ENCODE assay signal across 19 cellular contexts in the genomic region with DNA sequence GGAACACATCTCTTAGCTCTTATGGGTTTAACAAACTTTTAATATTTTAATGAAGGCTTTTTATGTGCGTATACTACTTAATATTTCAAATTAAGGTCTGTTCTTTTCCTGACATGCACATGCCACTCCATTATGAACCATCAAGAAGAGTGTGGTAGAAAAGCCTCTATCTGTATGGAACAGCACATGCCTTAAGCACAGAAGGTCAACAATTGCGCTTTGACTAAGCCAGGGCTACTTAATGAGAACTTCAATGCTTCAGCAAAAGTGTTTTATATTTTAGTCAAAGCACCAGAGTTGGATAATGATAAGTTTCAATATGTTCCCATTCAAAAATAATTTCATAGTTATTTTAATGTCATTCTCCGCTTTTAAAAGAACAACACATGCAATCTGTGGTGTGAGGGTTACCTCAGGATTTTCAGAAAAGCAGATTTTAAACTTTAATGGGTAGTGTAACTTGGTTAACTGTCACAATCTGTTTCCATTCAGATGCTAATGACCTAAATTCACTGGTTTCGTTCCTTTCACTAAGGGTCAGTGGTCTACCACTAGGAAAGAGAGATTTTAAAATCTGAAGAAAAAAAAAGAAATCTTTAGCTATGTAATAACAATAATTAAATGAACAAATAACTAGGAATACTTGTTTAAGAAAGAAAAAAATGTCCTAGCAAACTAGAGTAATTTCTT.
DNase-seq lines count a peak whose midpoint lies in the region; TF ChIP-seq lines count a peak whose summit lies in the region.
"Had no signal": no experiment of that assay in that cellular context is flagged by ENCODE, and none has a peak within 500 bp of the region (broad histone marks: within the 10 kb centered on the region; RNA-seq: fewer than 3 reads in every experiment).

No MANE protein-coding gene starts in this region.

- H3K4me3 ChIP-seq in HUES64 (ENCODE audit: low read length) (no peak overlapping the region), iPS-20b (ENCODE audit: low read length) (peak overlapping the region; percentile 29; the same call in 1 of the 2 replicates)
- H3K4me3 ChIP-seq: BLaER1, K562 had no signal

- no peak overlapping the region; a peak in 2 of 7 replicates for H3K27ac Mint-ChIP-seq in H9
- H3K27ac Mint-ChIP-seq in glutamatergic neuron (ENCODE audit: unreplicated experiment) = no peak overlapping the region
- H3K27ac Mint-ChIP-seq: CD14-positive monocyte; CD4-positive, alpha-beta memory T cell had no signal

- H2AFZ ChIP-seq in H9 (ENCODE audit: low read length) = no peak overlapping the region

- H3K27ac ChIP-seq in H9 (ENCODE audit: insufficient read length, low read depth, low read length) (peak overlapping the region; percentile 57), HUES64 (ENCODE audit: low read depth, low read length) (peak overlapping the region; percentile 2; the same call in 1 of the 2 replicates), iPS-20b (ENCODE audit: low read length) (no peak overlapping the region)
- H3K27ac ChIP-seq: BLaER1 had no signal

- H3K18ac ChIP-seq in H9 (ENCODE audit: insufficient read length, low read depth, low read length) = no peak overlapping the region

- no peak overlapping the region for H3K14ac ChIP-seq in H9 (ENCODE audit: insufficient read depth, low read length)

- H3K4me3 Mint-ChIP-seq in H9 = no peak overlapping the region
- H3K4me3 Mint-ChIP-seq in glutamatergic neuron (ENCODE audit: unreplicated experiment) = no peak overlapping the region
- H3K4me3 Mint-ChIP-seq: CD14-positive monocyte; CD4-positive, alpha-beta memory T cell had no signal

- H2BK120ac ChIP-seq in H9 (ENCODE audit: low read depth, low read length, poor library complexity, severe bottlenecking) = no peak overlapping the region

- H3K36me3 Mint-ChIP-seq in H9 (ENCODE audit: insufficient read depth in 1 of 3, low read depth in 3 of 3) = no peaks in the 10 kb centered on the region
- no peaks in the 10 kb centered on the region for H3K36me3 Mint-ChIP-seq in glutamatergic neuron (ENCODE audit: unreplicated experiment)
- H3K36me3 Mint-ChIP-seq: CD14-positive monocyte had no signal

- H3K4ac ChIP-seq in H9 (ENCODE audit: low read depth, low read length) = no peak overlapping the region

- H3K79me2 ChIP-seq in H9 (ENCODE audit: insufficient read depth, low read length) = no peaks in the 10 kb centered on the region

- H3K9me3 Mint-ChIP-seq in H9 (no peaks in the 10 kb centered on the region), glutamatergic neuron (ENCODE audit: unreplicated experiment) (peaks cover 3% of the 10 kb centered on the region)

- H3K4me2 ChIP-seq in H9 (ENCODE audit: insufficient read depth, insufficient read length, low read length) = peak overlapping the region; percentile 43
- H3K4me2 ChIP-seq: BLaER1 had no signal

- H3K79me1 ChIP-seq in H9 (ENCODE audit: insufficient read depth, low read depth, low read length, poor library complexity, severe bottlenecking) = no peaks in the 10 kb centered on the region

- TF ChIP-seq CTCF in H9 (conservative IDR thresholded peaks at IDR 0.05) (no peak), glutamatergic neuron (IDR thresholded peaks at IDR 0.05; ENCODE audit: partially characterized antibody, unreplicated experiment) (no peak)

- no peaks in the 10 kb centered on the region for H3K27me3 ChIP-seq in H9 (ENCODE audit: insufficient read depth, low read length)
- no peaks in the 10 kb centered on the region for H3K27me3 ChIP-seq in HUES64 (ENCODE audit: insufficient read depth, low read length)
- no peaks in the 10 kb centered on the region for H3K27me3 ChIP-seq in iPS-20b (ENCODE audit: insufficient read depth, low read length)
- H3K27me3 ChIP-seq: BLaER1 had no signal

- H3K23ac ChIP-seq in H9 (ENCODE audit: insufficient read length, low read depth, low read length) = no peak overlapping the region

- H3K9ac ChIP-seq in H9 (ENCODE audit: extremely low read depth, insufficient read length, low read length) (no peak overlapping the region), HUES64 (ENCODE audit: low read depth, low read length) (no peak overlapping the region), iPS-20b (ENCODE audit: low read depth, low read length) (no peak overlapping the region)
- H3K9ac ChIP-seq: BLaER1 had no signal

- H2BK5ac ChIP-seq in H9 (ENCODE audit: insufficient read length, low read length) = peak overlapping the region; percentile 95

- no peak overlapping the region for H4K5ac ChIP-seq in H9 (ENCODE audit: insufficient read length, low read depth, low read length)

- H3K9me3 ChIP-seq in H9 (ENCODE audit: control insufficient read depth, low read depth, low read length) (no peaks in the 10 kb centered on the region), HUES64 (ENCODE audit: insufficient read depth, low read depth, low read length) (no peaks in the 10 kb centered on the region), iPS-20b (ENCODE audit: insufficient read depth, low read depth, low read length) (no peaks in the 10 kb centered on the region)
- H3K9me3 ChIP-seq: BLaER1 had no signal

- no peaks in the 10 kb centered on the region for H3K23me2 ChIP-seq in H9 (ENCODE audit: insufficient read length, low read depth, low read length, poor library complexity, severe bottlenecking)

- H2BK12ac ChIP-seq in H9 (ENCODE audit: insufficient read length, low read depth, low read length) = no peak overlapping the region

- H4K91ac ChIP-seq in H9 (ENCODE audit: insufficient read length, low read depth, low read length) = no peak overlapping the region

- H3T11ph ChIP-seq in H9 (ENCODE audit: low read length) = no peak overlapping the region

- H3K27me3 Mint-ChIP-seq in H9 (ENCODE audit: low read depth) (no peaks in the 10 kb centered on the region), glutamatergic neuron (ENCODE audit: unreplicated experiment) (no peaks in the 10 kb centered on the region)
- H3K27me3 Mint-ChIP-seq: CD4-positive, alpha-beta memory T cell had no signal

- no CpG with 5 or more reads among the region's 4 CpGs for WGBS in H9 (ENCODE audit: extremely low coverage, insufficient read length, low lambda C conversion rate)
- WGBS in HUES64 = 46% methylated on average over 1 of the region's 4 CpGs

- H3K4me1 Mint-ChIP-seq in H9 (peaks cover 21 to 23% of the 10 kb centered on the region in 2 experiments), glutamatergic neuron (ENCODE audit: low read depth, unreplicated experiment) (peaks cover 5% of the 10 kb centered on the region)
- H3K4me1 Mint-ChIP-seq: CD14-positive monocyte; CD4-positive, alpha-beta memory T cell had no signal

- no peak overlapping the region for H4K8ac ChIP-seq in H9 (replicated peaks; ENCODE audit: insufficient read length, low read depth, low read length)

- no peak overlapping the region for H3K56ac ChIP-seq in H9 (ENCODE audit: insufficient read length, low read depth, low read length)

- peaks cover 4% of the 10 kb centered on the region for H3K4me1 ChIP-seq in H9 (ENCODE audit: insufficient read depth, low read length)
- H3K4me1 ChIP-seq in HUES64 (ENCODE audit: insufficient read depth, low read length) = peaks cover 25% of the 10 kb centered on the region
- H3K4me1 ChIP-seq in iPS-20b (ENCODE audit: insufficient read depth, low read length) = peaks cover 16% of the 10 kb centered on the region; the same call in 1 of the 2 replicates
- H3K4me1 ChIP-seq: BLaER1 had no signal

- H3K36me3 ChIP-seq in HUES64 (ENCODE audit: insufficient read depth, low read length) = no peaks in the 10 kb centered on the region
- H3K36me3 ChIP-seq in iPS-20b (ENCODE audit: insufficient read depth, low read depth, low read length) = no peaks in the 10 kb centered on the region
- H3K36me3 ChIP-seq: BLaER1 had no signal

- H4K20me1 ChIP-seq in H9 (ENCODE audit: control insufficient read depth, insufficient read depth, insufficient read length) = no peaks in the 10 kb centered on the region
- H4K20me1 ChIP-seq: BLaER1 had no signal

- no peak for DNase-seq in H9
- DNase-seq in iPS DF 19.7 (ENCODE audit: low read depth, low spot score) = peak; percentile 12
- no peak for DNase-seq in effector CD8-positive, alpha-beta T cell (lab: John Stamatoyannopoulos, UW)
- DNase-seq in MV-4-11 (lab: John Stamatoyannopoulos, UW) = no peak
- no peak for DNase-seq in glutamatergic neuron
- DNase-seq in HK-2 (ENCODE audit: unreplicated experiment) = no peak
- DNase-seq: 8988T; CD4-positive, alpha-beta memory T cell; DMS153; DMS79 treated with DMSO at 0.1 percent for 48 hours; GF-D8; GOT3; HCEC 1CT; IMR-90 had no signal

- H2BK20ac ChIP-seq in H9 (ENCODE audit: low read depth, low read length, poor library complexity, severe bottlenecking) = no peak overlapping the region

- H2AK5ac ChIP-seq in H9 (ENCODE audit: insufficient read length, low read length) = no peak overlapping the region

- no peak overlapping the region for H2BK15ac ChIP-seq in H9 (ENCODE audit: low read depth, low read length)
